Comparison of ENCODE assay signal across 24 cellular contexts in genomic region chrX:52598886-52599285, GRCh38. TPM values are rescaled to one million over a fixed set of nuclear protein-coding genes. Genes with fewer than 3 reads are reported as not detected.
"Had no signal": no experiment of that assay in that cellular context is flagged by ENCODE, and none has a peak within 500 bp of the region (broad histone marks: within the 10 kb centered on the region; RNA-seq: fewer than 3 reads in every experiment).

No MANE protein-coding gene starts in this region.

- ATAC-seq: foreskin keratinocyte, gastroesophageal sphincter, heart left ventricle, left cardiac atrium, left lung, left ventricle myocardium superior, lower lobe of right lung, mucosa of descending colon had no signal

- H3K27me3 ChIP-seq: esophagus muscularis mucosa, foreskin keratinocyte, gastroesophageal sphincter, hepatocyte, left lung had no signal

- DNase-seq: dermis blood vessel endothelial cell; dorsolateral prefrontal cortex; effector CD4-positive, alpha-beta T cell; effector memory CD4-positive, alpha-beta T cell; foreskin keratinocyte; heart left ventricle; left cardiac atrium; left lung; left ventricle myocardium superior; lower lobe of right lung; mesenchymal stem cell; mucosa of descending colon had no signal

- H3K79me2 ChIP-seq: hepatocyte had no signal

- H3K4me3 ChIP-seq: coronary artery, dorsolateral prefrontal cortex, esophagus muscularis mucosa, gastroesophageal sphincter, heart left ventricle, hepatocyte, left lung, lower lobe of right lung, mucosa of descending colon had no signal

- H3K36me3 ChIP-seq: esophagus muscularis mucosa, gastroesophageal sphincter, heart left ventricle, left lung, lower lobe of right lung had no signal

- H3K4me1 Mint-ChIP-seq: mesothelial cell of epicardium had no signal

- H2AFZ ChIP-seq: hepatocyte had no signal

- H3K27ac ChIP-seq: coronary artery, dorsolateral prefrontal cortex, esophagus muscularis mucosa, foreskin keratinocyte, gastroesophageal sphincter, heart left ventricle, hepatocyte, left lung, lower lobe of right lung had no signal

- H3K4me3 Mint-ChIP-seq: mesothelial cell of epicardium had no signal

- H3K4me1 ChIP-seq: esophagus muscularis mucosa, foreskin keratinocyte, gastroesophageal sphincter, heart left ventricle, left lung, lower lobe of right lung had no signal

- FAIRE-seq: colon, endothelial cell of umbilical vein, frontal cortex, islet of Langerhans, keratinocyte had no signal

- H3K4me2 ChIP-seq: hepatocyte had no signal

- H3K27ac Mint-ChIP-seq: mesothelial cell of epicardium had no signal

- H3K9me3 ChIP-seq: gastroesophageal sphincter, heart left ventricle, left lung, lower lobe of right lung, mucosa of descending colon had no signal

- H3K36me3 Mint-ChIP-seq: mesothelial cell of epicardium had no signal

RNA-seq across cellular contexts. Expression of gene SSX7, which starts 55.8 kb away (rescaled TPM):
- polyA plus RNA-seq: endothelial cell of umbilical vein, esophagus, fibroblast of lung, foreskin keratinocyte, heart left ventricle, hepatocyte, keratinocyte had no signal
